ENCODE assay signal across 25 cellular contexts in the genomic region with DNA sequence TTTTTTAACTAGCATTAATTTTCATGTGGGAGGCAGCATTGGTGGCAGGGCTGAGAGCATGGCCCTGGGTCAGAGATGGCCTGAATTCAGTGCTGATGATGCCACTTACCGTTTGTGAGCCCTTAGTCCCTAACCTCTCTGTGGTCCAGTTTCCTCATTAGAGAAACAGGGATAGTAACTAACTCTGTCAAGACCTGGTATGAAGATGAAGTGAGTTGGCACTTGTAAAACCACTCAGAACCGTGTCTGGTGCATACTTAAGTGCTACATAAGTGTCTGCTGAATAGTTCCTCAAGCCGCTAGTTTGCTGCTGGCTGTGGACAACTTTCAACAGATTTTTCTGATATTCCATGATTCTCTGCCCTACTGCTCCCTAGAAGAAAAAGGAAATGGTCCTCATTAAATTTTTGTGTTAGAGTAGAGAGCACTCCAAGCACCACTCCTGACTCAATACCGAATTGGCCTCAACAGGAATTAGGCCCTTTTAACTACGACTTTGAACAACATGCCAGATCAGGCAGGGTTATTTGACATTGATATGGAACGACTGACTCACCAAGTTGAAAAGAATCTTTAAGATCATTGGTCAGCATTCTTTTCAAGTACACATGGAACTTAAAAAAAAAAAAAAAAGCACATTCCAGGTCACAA.
DNase-seq lines count a peak whose midpoint lies in the region; ATAC-seq and TF ChIP-seq lines count a peak whose summit lies in the region.
"Had no signal": no experiment of that assay in that cellular context is flagged by ENCODE, and none has a peak within 500 bp of the region (broad histone marks: within the 10 kb centered on the region; RNA-seq: fewer than 3 reads in every experiment).

No MANE protein-coding gene starts in this region.

- H4K20me1 ChIP-seq in HCT116 (ENCODE audit: insufficient read depth) (no peaks in the 10 kb centered on the region), osteoblast (ENCODE audit: insufficient read depth, low read length) (no peaks in the 10 kb centered on the region)

- no peak overlapping the region for H3K9ac ChIP-seq in HCT116 (ENCODE audit: low read length)
- H3K9ac ChIP-seq in adipocyte (ENCODE audit: low read length) = no peak overlapping the region

- DNase-seq in HCT116 (ENCODE audit: low read depth, low spot score) = peak; percentile 3
- peak; percentile 26 for DNase-seq in adipocyte (ENCODE audit: low read depth)
- DNase-seq in left lung = no peak
- DNase-seq in upper lobe of right lung = no peak
- no peak for DNase-seq in T-helper 2 cell treated with Interferon-gamma antibody and Interleukin-4, amounts not matched to agents 5 μg/mL and 100 μg/mL, for 36 hours (ENCODE audit: low spot score)
- DNase-seq in GM20000 (ENCODE audit: low spot score) = no peak
- DNase-seq in transverse colon = no peak
- no peak for DNase-seq in osteoblast (ENCODE audit: insufficient read length, low spot score, missing footprints)
- DNase-seq: activated CD4-positive, CD25-positive, alpha-beta regulatory T cell treated with anti-CD3 and anti-CD28 coated beads, Interleukin-2, amount 50 U/mL, for 72 hours; activated CD8-positive, alpha-beta T cell treated with anti-CD3 and anti-CD28 coated beads, Interleukin-2, amount 10 ng/mL, durations not matched to agents 7 days and 5 days; activated gamma-delta T cell; activated T-cell treated with anti-CD3 and anti-CD28 coated beads for 4 hours; brain microvascular endothelial cell; CD8-positive, alpha-beta T cell; effector CD8-positive, alpha-beta T cell; gastrocnemius medialis; hypothalamus; NCI-H1105; NCI-H510A treated with DMSO at 0.1 percent for 48 hours; NK-92 treated with Interleukin-12 subunit alpha and Interleukin-12 subunit beta, amount 100 ng/mL, for 24 hours; posterior cingulate gyrus had no signal

- H3K27me3 ChIP-seq in HCT116 (ENCODE audit: insufficient read depth, low read length) (no peaks in the 10 kb centered on the region; the same call in 1 of the 2 replicates), adipocyte (replicated peaks; ENCODE audit: control insufficient read depth, insufficient read depth, low read length) (peaks cover 1% of the 10 kb centered on the region), left lung (peaks cover 0 to 12% of the 10 kb centered on the region in 2 donors), upper lobe of right lung (no peaks in the 10 kb centered on the region), transverse colon (no peaks in the 10 kb centered on the region), osteoblast (ENCODE audit: insufficient read depth, low read length) (no peaks in the 10 kb centered on the region)
- H3K27me3 ChIP-seq: brain microvascular endothelial cell, esophagus muscularis mucosa, gastrocnemius medialis had no signal

- BruUV-seq in HCT116 (replicated peaks; lab: Mats Ljungman, UMichigan) = no TSS peak

- H3K27ac Mint-ChIP-seq in T-helper 2 cell treated with Interferon-gamma antibody and Interleukin-4, amounts not matched to agents 5 μg/mL and 100 μg/mL, for 36 hours = no peak overlapping the region
- H3K27ac Mint-ChIP-seq: activated CD8-positive, alpha-beta T cell treated with anti-CD3 and anti-CD28 coated beads, Interleukin-2, amount 10 ng/mL, durations not matched to agents 7 days and 5 days; CD8-positive, alpha-beta T cell had no signal

- H3K9me2 ChIP-seq in HCT116 (ENCODE audit: insufficient read depth) = no peaks in the 10 kb centered on the region

- RAD21 ChIA-PET in HCT116 (lab: Charles Lee; ENCODE audit: low non-redundant PET in 1 of 2, low total read pairs in 2 of 2, uncharacterized antibody in 2 of 2, unreplicated experiment in 2 of 2) = no interaction called here

- no peaks in the 10 kb centered on the region for H3K4me1 Mint-ChIP-seq in T-helper 2 cell treated with Interferon-gamma antibody and Interleukin-4, amounts not matched to agents 5 μg/mL and 100 μg/mL, for 36 hours (ENCODE audit: low read depth)

- TF ChIP-seq CTCF in HCT116 (IDR thresholded peaks at IDR 0.05 in 2 of 3, conservative IDR thresholded peaks at IDR 0.05 in 1 of 3; ENCODE audit: borderline replicate concordance in 1 of 3, insufficient read depth in 1 of 3, low read depth in 2 of 3, low read length in 2 of 3) = no peak
- TF ChIP-seq CTCF in left lung (IDR thresholded peaks at IDR 0.05) = no peak
- no peak for TF ChIP-seq CTCF in upper lobe of right lung (IDR thresholded peaks at IDR 0.05)
- no peak for TF ChIP-seq CTCF in GM20000 (IDR thresholded peaks at IDR 0.05; ENCODE audit: extremely low read depth, missing control alignments)
- no peak for TF ChIP-seq CTCF in transverse colon (IDR thresholded peaks at IDR 0.05)
- TF ChIP-seq CTCF in osteoblast (IDR thresholded peaks at IDR 0.05; ENCODE audit: extremely low read depth, low read depth, low read length) = no peak

- in situ Hi-C loops in transverse colon (cut with MboI; ENCODE audit: low pct_ligation_motif_present in 1 of 4, low pct_unique_long_range_greater_than_20kb in 1 of 4, low sequenced_read_pairs in 3 of 4) = no loop called here

- peaks cover 2% of the 10 kb centered on the region for H3K27me3 Mint-ChIP-seq in T-helper 2 cell treated with Interferon-gamma antibody and Interleukin-4, amounts not matched to agents 5 μg/mL and 100 μg/mL, for 36 hours (ENCODE audit: low read depth)

- no peak for TF ChIP-seq EP300 in transverse colon (IDR thresholded peaks at IDR 0.05; ENCODE audit: low read depth)

- H3K36me3 ChIP-seq in HCT116 (ENCODE audit: control insufficient read depth in 1 of 2, insufficient read depth in 2 of 2, low read length in 2 of 2) = no peaks in the 10 kb centered on the region
- H3K36me3 ChIP-seq in adipocyte (ENCODE audit: control insufficient read depth, insufficient read depth, low read length, severe bottlenecking) = no peaks in the 10 kb centered on the region
- H3K36me3 ChIP-seq in left lung = no peaks in the 10 kb centered on the region
- no peaks in the 10 kb centered on the region for H3K36me3 ChIP-seq in upper lobe of right lung
- no peaks in the 10 kb centered on the region for H3K36me3 ChIP-seq in transverse colon
- H3K36me3 ChIP-seq in osteoblast (ENCODE audit: insufficient read depth, low read length) = no peaks in the 10 kb centered on the region
- H3K36me3 ChIP-seq: brain microvascular endothelial cell, gastrocnemius medialis had no signal

- CTCF ChIA-PET in HCT116 (lab: Charles Lee) = no interaction called here

- no peaks in the 10 kb centered on the region for H3K9me3 Mint-ChIP-seq in T-helper 2 cell treated with Interferon-gamma antibody and Interleukin-4, amounts not matched to agents 5 μg/mL and 100 μg/mL, for 36 hours
- H3K9me3 Mint-ChIP-seq: CD8-positive, alpha-beta T cell had no signal

- H3K4me1 ChIP-seq in HCT116 (ENCODE audit: control insufficient read depth in 1 of 2, insufficient read depth in 2 of 2, low read length in 2 of 2) (peaks cover 0 to 5% of the 10 kb centered on the region in 2 experiments; a peak in 1 of 4 replicates), adipocyte (ENCODE audit: control insufficient read depth, insufficient read depth, low read length) (no peaks in the 10 kb centered on the region), left lung (no peaks in the 10 kb centered on the region), upper lobe of right lung (peaks cover 6% of the 10 kb centered on the region), transverse colon (no peaks in the 10 kb centered on the region), osteoblast (ENCODE audit: insufficient read depth, low read length) (no peaks in the 10 kb centered on the region)
- H3K4me1 ChIP-seq: esophagus muscularis mucosa, gastrocnemius medialis had no signal

- H3K79me2 ChIP-seq in HCT116 (ENCODE audit: insufficient read depth, low read length) = no peaks in the 10 kb centered on the region
- no peaks in the 10 kb centered on the region for H3K79me2 ChIP-seq in osteoblast (ENCODE audit: insufficient read depth, low read length)

- POLR2A ChIA-PET in HCT116 (lab: Charles Lee) = no interaction called here

- no peak overlapping the region for H3K4me3 Mint-ChIP-seq in T-helper 2 cell treated with Interferon-gamma antibody and Interleukin-4, amounts not matched to agents 5 μg/mL and 100 μg/mL, for 36 hours
- H3K4me3 Mint-ChIP-seq: activated CD8-positive, alpha-beta T cell treated with anti-CD3 and anti-CD28 coated beads, Interleukin-2, amount 10 ng/mL, durations not matched to agents 7 days and 5 days; CD8-positive, alpha-beta T cell; neural crest cell had no signal

- WGBS in transverse colon (ENCODE audit: low coverage in 1 of 2), 2 donors = 58 to 68% methylated on average over 6 of the region's 6 CpGs

- ATAC-seq in HCT116 (no peak; the same call in 1 of the 2 replicates), left lung (peak; percentile 93), upper lobe of right lung (peak; percentile 87)
- ATAC-seq: activated CD8-positive, alpha-beta T cell treated with anti-CD3 and anti-CD28 coated beads, Interleukin-2, amount 10 ng/mL, durations not matched to agents 7 days and 5 days; CD8-positive, alpha-beta T cell; gastrocnemius medialis; GM12878; sciatic nerve had no signal

- no peak overlapping the region for H3K27ac ChIP-seq in HCT116 (ENCODE audit: low read depth, low read length)
- H3K27ac ChIP-seq in left lung = no peak overlapping the region
- no peak overlapping the region for H3K27ac ChIP-seq in upper lobe of right lung
- H3K27ac ChIP-seq in transverse colon = no peak overlapping the region
- no peak overlapping the region for H3K27ac ChIP-seq in osteoblast (ENCODE audit: low read depth, low read length)
- H3K27ac ChIP-seq: brain microvascular endothelial cell, esophagus muscularis mucosa, gastrocnemius medialis had no signal

- H3K4me2 ChIP-seq in HCT116 (ENCODE audit: low read length) (no peak overlapping the region), osteoblast (ENCODE audit: insufficient read depth, low read length) (no peak overlapping the region)

- TF ChIP-seq POLR2A in HCT116 (IDR thresholded peaks at IDR 0.05; ENCODE audit: borderline replicate concordance, extremely low read depth, insufficient read depth, insufficient read length) = no peak
- TF ChIP-seq POLR2A in transverse colon (IDR thresholded peaks at IDR 0.05) = no peak

- TF ChIP-seq RAD21 in HCT116 (IDR thresholded peaks at IDR 0.05; ENCODE audit: low read depth) = no peak

- no peaks in the 10 kb centered on the region for H3K36me3 Mint-ChIP-seq in T-helper 2 cell treated with Interferon-gamma antibody and Interleukin-4, amounts not matched to agents 5 μg/mL and 100 μg/mL, for 36 hours (ENCODE audit: low read depth)
- H3K36me3 Mint-ChIP-seq: CD8-positive, alpha-beta T cell had no signal

- H3K4me3 ChIP-seq in HCT116 (replicated peaks in 1 of 2; ENCODE audit: low read depth in 1 of 2, low read length in 2 of 2) (no peak overlapping the region), adipocyte (ENCODE audit: low read length) (no peak overlapping the region), left lung (no peak overlapping the region), upper lobe of right lung (no peak overlapping the region), transverse colon (no peak overlapping the region), osteoblast (ENCODE audit: insufficient read depth, low read length) (no peak overlapping the region)
- H3K4me3 ChIP-seq: esophagus muscularis mucosa, gastrocnemius medialis, GM12878 had no signal

- intact Hi-C loops in HCT116 (cut with micrococcal nuclease) = no loop called here
- intact Hi-C loops in left lung (cut with DNase I) = no loop called here
- intact Hi-C loops in upper lobe of right lung (cut with DNase I) = no loop called here
- intact Hi-C loops in transverse colon (cut with DNase I; ENCODE audit: low total_unique reads) = no loop called here

- H2AFZ ChIP-seq in HCT116 (ENCODE audit: low read depth, low read length, poor library complexity, severe bottlenecking) (no peak overlapping the region), osteoblast (ENCODE audit: low read length) (no peak overlapping the region)

- H3K9me3 ChIP-seq in HCT116 (ENCODE audit: control insufficient read depth in 1 of 2, insufficient read depth in 1 of 2, low read depth in 1 of 2, low read length in 2 of 2) (no peaks in the 10 kb centered on the region), adipocyte (ENCODE audit: control insufficient read depth, low read length) (no peaks in the 10 kb centered on the region), left lung (peaks cover 0 to 9% of the 10 kb centered on the region in 2 donors), upper lobe of right lung (no peaks in the 10 kb centered on the region), transverse colon (no peaks in the 10 kb centered on the region), osteoblast (ENCODE audit: low read depth, low read length) (no peaks in the 10 kb centered on the region)
- H3K9me3 ChIP-seq: gastrocnemius medialis had no signal

Comparison
In these comparisons a context has a peak if more than half of its experiments do, and no peak if none do; other contexts are left out.
1. DNase-seq: peak in HCT116 (single experiment) and adipocyte (single experiment); none in left lung (0 of 2), upper lobe of right lung (single experiment), T-helper 2 cell treated with Interferon-gamma antibody and Interleukin-4, amounts not matched to agents 5 μg/mL and 100 μg/mL, for 36 hours (single experiment), GM20000 (single experiment), transverse colon (single experiment) and osteoblast (single experiment).